In the genomic region with DNA sequence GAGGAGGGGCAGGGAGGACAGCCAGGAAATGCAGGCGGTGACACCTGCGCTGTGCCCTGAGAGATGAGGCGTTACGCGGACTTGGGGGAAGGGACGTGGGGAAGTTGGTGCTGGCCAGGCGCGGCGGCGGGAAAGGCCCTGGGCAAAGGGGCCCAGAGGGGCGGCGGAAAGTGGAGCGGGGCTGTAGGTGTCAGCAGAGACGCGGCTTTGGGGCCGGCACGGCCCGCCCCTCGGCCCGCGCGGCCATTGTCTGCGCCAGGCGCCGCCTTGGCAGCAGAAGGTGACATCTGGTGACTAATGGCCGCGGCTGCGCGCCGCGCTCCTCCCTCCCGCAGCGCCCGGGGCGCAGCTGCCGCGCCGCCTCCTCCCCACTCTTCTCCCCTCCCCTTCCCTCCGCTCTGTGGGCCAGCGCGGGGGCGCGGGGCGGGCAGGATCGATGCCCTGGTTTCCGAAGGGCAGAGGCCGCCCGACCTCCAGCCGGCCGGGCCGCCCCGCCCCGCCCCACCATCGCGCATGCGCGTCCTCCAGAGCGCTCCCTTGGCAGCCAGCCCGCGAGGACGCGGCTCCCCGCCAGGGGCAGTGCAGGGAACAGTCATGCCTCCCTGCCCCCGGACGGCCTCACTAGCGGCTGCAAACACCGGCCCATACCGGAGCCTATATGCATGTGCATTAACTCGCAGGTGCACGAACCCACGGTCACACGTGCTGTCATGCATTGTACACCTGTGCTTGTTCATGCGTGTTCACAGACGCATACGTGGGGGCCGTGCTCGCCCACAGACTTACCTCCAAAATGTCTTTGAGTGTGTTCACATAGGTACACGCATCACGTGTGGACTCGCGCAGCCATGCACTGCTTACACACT, we compare ENCODE assay signal across 8 cellular contexts.
DNase-seq lines count a peak whose midpoint lies in the region; ATAC-seq and TF ChIP-seq lines count a peak whose summit lies in the region.

No MANE protein-coding gene starts in this region.

- peaks cover 0 to 14% (median 10%) of the 10 kb centered on the region in 4 donors for H3K4me1 ChIP-seq in liver (ENCODE audit: control insufficient read depth in 4 of 4, insufficient read depth in 4 of 4, low read length in 3 of 4)

- H3K9me3 ChIP-seq in liver (ENCODE audit: control insufficient read depth in 4 of 4, low read length in 3 of 4) = no peaks in the 10 kb centered on the region

- peak; percentile 65 to 73 for TF ChIP-seq RAD21 in liver (IDR thresholded peaks at IDR 0.05)

- peak overlapping the region; percentile 36 to 82 for H3K9ac ChIP-seq in liver (ENCODE audit: low read depth in 1 of 2, low read length in 2 of 2)

- peak overlapping the region; percentile 92 to 94 for H3K27ac ChIP-seq in liver (ENCODE audit: low read depth in 1 of 2, low read length in 2 of 2)

- H3K4me3 ChIP-seq in liver (ENCODE audit: low read depth in 1 of 3, low read length in 3 of 3) = peak overlapping the region; percentile 27 to 66 (median 64)

- H3K27me3 ChIP-seq in liver (ENCODE audit: control insufficient read depth in 4 of 4, insufficient read depth in 4 of 4, low read length in 3 of 4) = no peaks in the 10 kb centered on the region

- TF ChIP-seq CTCF in liver (IDR thresholded peaks at IDR 0.05; ENCODE audit: low read depth, low read length, missing input control) = peak; percentile 79

- 6% methylated on average over 81 of the region's 81 CpGs for WGBS in liver

- ATAC-seq in GM19324 (IDR thresholded peaks at IDR 0.05; ENCODE audit: low FRiP score, unreplicated experiment) (peak; percentile 95), HG03460 (IDR thresholded peaks at IDR 0.05; ENCODE audit: unreplicated experiment) (peak; percentile 79)

- no peaks in the 10 kb centered on the region for H3K36me3 ChIP-seq in liver (ENCODE audit: control insufficient read depth in 4 of 4, insufficient read depth in 3 of 4, low read depth in 1 of 4, low read length in 3 of 4)

- peak; percentile 78 to 99 (median 92) for DNase-seq in C1 segment of cervical spinal cord (lab: John Stamatoyannopoulos, UW)
- DNase-seq in NCI-H524 (lab: John Stamatoyannopoulos, UW) = peak; percentile 80 to 86
- DNase-seq in activated CD4-positive, alpha-beta T cell treated with anti-CD3 and anti-CD28 coated beads for 48 hours = peak; percentile 96
- peak; percentile 68 for DNase-seq in cortex of kidney (lab: John Stamatoyannopoulos, UW)
- peak; percentile 97 for DNase-seq in stimulated activated CD4-positive, alpha-beta T cell treated with anti-CD3 and anti-CD28 coated beads, Interleukin-4, amount 100 ng/mL, for 1 hour

TF ChIP-seq in liver, 16 proteins besides CTCF, POLR2A, EP300 and RAD21:
- peak in 1 of 2 donors; percentile 13 for TF ChIP-seq JUND (IDR thresholded peaks at IDR 0.05)
- TF ChIP-seq SP1 (IDR thresholded peaks at IDR 0.05) = peak; percentile 38
- TF ChIP-seq, protein P1, sequence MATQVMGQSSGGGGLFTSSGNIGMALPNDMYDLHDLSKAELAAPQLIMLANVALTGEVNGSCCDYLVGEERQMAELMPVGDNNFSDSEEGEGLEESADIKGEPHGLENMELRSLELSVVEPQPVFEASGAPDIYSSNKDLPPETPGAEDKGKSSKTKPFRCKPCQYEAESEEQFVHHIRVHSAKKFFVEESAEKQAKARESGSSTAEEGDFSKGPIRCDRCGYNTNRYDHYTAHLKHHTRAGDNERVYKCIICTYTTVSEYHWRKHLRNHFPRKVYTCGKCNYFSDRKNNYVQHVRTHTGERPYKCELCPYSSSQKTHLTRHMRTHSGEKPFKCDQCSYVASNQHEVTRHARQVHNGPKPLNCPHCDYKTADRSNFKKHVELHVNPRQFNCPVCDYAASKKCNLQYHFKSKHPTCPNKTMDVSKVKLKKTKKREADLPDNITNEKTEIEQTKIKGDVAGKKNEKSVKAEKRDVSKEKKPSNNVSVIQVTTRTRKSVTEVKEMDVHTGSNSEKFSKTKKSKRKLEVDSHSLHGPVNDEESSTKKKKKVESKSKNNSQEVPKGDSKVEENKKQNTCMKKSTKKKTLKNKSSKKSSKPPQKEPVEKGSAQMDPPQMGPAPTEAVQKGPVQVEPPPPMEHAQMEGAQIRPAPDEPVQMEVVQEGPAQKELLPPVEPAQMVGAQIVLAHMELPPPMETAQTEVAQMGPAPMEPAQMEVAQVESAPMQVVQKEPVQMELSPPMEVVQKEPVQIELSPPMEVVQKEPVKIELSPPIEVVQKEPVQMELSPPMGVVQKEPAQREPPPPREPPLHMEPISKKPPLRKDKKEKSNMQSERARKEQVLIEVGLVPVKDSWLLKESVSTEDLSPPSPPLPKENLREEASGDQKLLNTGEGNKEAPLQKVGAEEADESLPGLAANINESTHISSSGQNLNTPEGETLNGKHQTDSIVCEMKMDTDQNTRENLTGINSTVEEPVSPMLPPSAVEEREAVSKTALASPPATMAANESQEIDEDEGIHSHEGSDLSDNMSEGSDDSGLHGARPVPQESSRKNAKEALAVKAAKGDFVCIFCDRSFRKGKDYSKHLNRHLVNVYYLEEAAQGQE (IDR thresholded peaks at IDR 0.05) = peak; percentile 36
- TF ChIP-seq, protein P2, sequence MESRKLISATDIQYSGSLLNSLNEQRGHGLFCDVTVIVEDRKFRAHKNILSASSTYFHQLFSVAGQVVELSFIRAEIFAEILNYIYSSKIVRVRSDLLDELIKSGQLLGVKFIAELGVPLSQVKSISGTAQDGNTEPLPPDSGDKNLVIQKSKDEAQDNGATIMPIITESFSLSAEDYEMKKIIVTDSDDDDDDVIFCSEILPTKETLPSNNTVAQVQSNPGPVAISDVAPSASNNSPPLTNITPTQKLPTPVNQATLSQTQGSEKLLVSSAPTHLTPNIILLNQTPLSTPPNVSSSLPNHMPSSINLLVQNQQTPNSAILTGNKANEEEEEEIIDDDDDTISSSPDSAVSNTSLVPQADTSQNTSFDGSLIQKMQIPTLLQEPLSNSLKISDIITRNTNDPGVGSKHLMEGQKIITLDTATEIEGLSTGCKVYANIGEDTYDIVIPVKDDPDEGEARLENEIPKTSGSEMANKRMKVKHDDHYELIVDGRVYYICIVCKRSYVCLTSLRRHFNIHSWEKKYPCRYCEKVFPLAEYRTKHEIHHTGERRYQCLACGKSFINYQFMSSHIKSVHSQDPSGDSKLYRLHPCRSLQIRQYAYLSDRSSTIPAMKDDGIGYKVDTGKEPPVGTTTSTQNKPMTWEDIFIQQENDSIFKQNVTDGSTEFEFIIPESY (IDR thresholded peaks at IDR 0.05) = no peak
- no peak for TF ChIP-seq FOXA1 (IDR thresholded peaks at IDR 0.05)
- TF ChIP-seq NR2F2 (IDR thresholded peaks at IDR 0.05) = peak; percentile 57
- TF ChIP-seq HNF4A (conservative IDR thresholded peaks at IDR 0.05) = no peak
- no peak for TF ChIP-seq GABPA (IDR thresholded peaks at IDR 0.05 in 1 of 2, conservative IDR thresholded peaks at IDR 0.05 in 1 of 2)
- peak; percentile 63 to 95 for TF ChIP-seq EGR1 (IDR thresholded peaks at IDR 0.05; ENCODE audit: low read depth in 2 of 2)
- TF ChIP-seq FOXA2 (IDR thresholded peaks at IDR 0.05) = no peak
- no peak for TF ChIP-seq MAX (IDR thresholded peaks at IDR 0.05)
- no peak for TF ChIP-seq TAF1 (conservative IDR thresholded peaks at IDR 0.05)
- peak; percentile 90 for TF ChIP-seq YY1 (IDR thresholded peaks at IDR 0.05)
- TF ChIP-seq ATF3 (IDR thresholded peaks at IDR 0.05) = no peak
- TF ChIP-seq HNF4G (IDR thresholded peaks at IDR 0.05) = no peak
- peak in 1 of 2 donors; percentile 21 for TF ChIP-seq RXRA (IDR thresholded peaks at IDR 0.05)

Comparison
In these comparisons a context has a peak if more than half of its experiments do, and no peak if none do; other contexts are left out.
1. Peak in every context shown above with its lines: DNase-seq, ATAC-seq, H3K4me3 ChIP-seq and H3K27ac ChIP-seq.